10 cellular contexts compared by ENCODE assay signal in the genomic region with DNA sequence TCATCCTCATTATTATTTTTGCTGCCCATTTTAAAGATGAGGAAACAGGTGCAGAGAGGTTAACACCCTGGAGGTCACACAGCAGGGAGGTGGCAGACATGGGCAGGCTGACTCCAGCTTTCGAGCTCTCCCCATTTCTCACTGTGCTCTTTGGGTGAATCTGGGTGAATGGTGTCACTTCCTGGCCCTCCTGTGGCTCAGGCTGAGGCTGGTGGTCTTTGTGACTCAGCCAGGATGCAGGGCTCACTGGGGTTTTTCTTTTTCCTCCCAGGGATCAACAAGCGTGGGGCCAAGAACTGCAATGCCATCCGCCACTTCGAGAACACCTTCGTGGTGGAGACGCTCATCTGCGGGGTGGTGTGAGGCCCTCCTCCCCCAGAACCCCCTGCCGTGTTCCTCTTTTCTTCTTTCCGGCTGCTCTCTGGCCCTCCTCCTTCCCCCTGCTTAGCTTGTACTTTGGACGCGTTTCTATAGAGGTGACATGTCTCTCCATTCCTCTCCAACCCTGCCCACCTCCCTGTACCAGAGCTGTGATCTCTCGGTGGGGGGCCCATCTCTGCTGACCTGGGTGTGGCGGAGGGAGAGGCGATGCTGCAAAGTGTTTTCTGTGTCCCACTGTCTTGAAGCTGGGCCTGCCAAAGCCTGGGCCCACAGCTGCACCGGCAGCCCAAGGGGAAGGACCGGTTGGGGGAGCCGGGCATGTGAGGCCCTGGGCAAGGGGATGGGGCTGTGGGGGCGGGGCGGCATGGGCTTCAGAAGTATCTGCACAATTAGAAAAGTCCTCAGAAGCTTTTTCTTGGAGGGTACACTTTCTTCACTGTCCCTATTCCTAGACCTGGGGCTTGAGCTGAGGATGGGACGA. TPM values are rescaled to one million over a fixed set of nuclear protein-coding genes. Genes with fewer than 3 reads are reported as not detected.
DNase-seq lines count a peak whose midpoint lies in the region; ATAC-seq, FAIRE-seq and TF ChIP-seq lines count a peak whose summit lies in the region.
"Had no signal": no experiment of that assay in that cellular context is flagged by ENCODE, and none has a peak within 500 bp of the region (broad histone marks: within the 10 kb centered on the region; RNA-seq: fewer than 3 reads in every experiment).

No MANE protein-coding gene starts in this region.

- peaks cover 5% of the 10 kb centered on the region; the same call in 1 of the 2 replicates for H4K20me1 ChIP-seq in DND-41 (ENCODE audit: insufficient read depth, low read length)

- peak overlapping the region; percentile 53 for H3K27ac ChIP-seq in DND-41 (ENCODE audit: low read length)
- H3K27ac ChIP-seq in small intestine (ENCODE audit: low read depth in 1 of 2, low read length in 1 of 2): peak overlapping the region in 1 of 2 donors; percentile 92
- no peak overlapping the region for H3K27ac ChIP-seq in thyroid gland

- no peaks in the 10 kb centered on the region for H3K9me3 Mint-ChIP-seq in activated naive CD8-positive, alpha-beta T cell treated with anti-CD3 and anti-CD28 coated beads, Interleukin-2, amount 50 U/mL, for 24 hours

- peak overlapping the region; percentile 22; the same call in 1 of the 2 replicates for H3K4me2 ChIP-seq in DND-41 (ENCODE audit: insufficient read depth, low read length)

- H3K36me3 Mint-ChIP-seq in activated naive CD8-positive, alpha-beta T cell treated with anti-CD3 and anti-CD28 coated beads, Interleukin-2, amount 50 U/mL, for 24 hours (ENCODE audit: low read depth): peaks cover 9% of the 10 kb centered on the region

- peak; percentile 91 for ATAC-seq in DND-41 (ENCODE audit: insufficient read depth, low read depth)
- peak; percentile 88 for ATAC-seq in activated naive CD8-positive, alpha-beta T cell treated with anti-CD3 and anti-CD28 coated beads, Interleukin-2, amount 50 U/mL, for 24 hours
- no peak for ATAC-seq in GM19455 (IDR thresholded peaks at IDR 0.05; ENCODE audit: unreplicated experiment)
- ATAC-seq in HG03439 (IDR thresholded peaks at IDR 0.05; ENCODE audit: unreplicated experiment): no peak
- ATAC-seq in GM18511 (IDR thresholded peaks at IDR 0.05; ENCODE audit: unreplicated experiment): no peak

- H3K9ac ChIP-seq in DND-41 (ENCODE audit: low read depth, low read length): peak overlapping the region; percentile 19; the same call in 1 of the 2 replicates

- no peak for FAIRE-seq in small intestine (lab: Jason Lieb, UNC)

- H2AFZ ChIP-seq in DND-41 (ENCODE audit: low read depth, low read length): no peak overlapping the region

- H3K4me3 ChIP-seq in DND-41 (ENCODE audit: low read depth in 1 of 2, low read length in 2 of 2) (no peak overlapping the region), small intestine (ENCODE audit: low read depth in 1 of 2, low read length in 2 of 2) (no peak overlapping the region), thyroid gland (replicated peaks in 1 of 3) (no peak overlapping the region)

- H3K9me3 ChIP-seq in DND-41 (ENCODE audit: insufficient read depth, low read length, severe bottlenecking): no peaks in the 10 kb centered on the region
- H3K9me3 ChIP-seq in small intestine (ENCODE audit: control insufficient read depth, low read depth): no peaks in the 10 kb centered on the region
- H3K9me3 ChIP-seq in thyroid gland: no peaks in the 10 kb centered on the region

- H3K4me1 ChIP-seq in DND-41 (ENCODE audit: insufficient read depth, low read length) (peaks cover 24% of the 10 kb centered on the region), small intestine (ENCODE audit: control insufficient read depth in 2 of 2, insufficient read depth in 1 of 2, low read depth in 1 of 2, low read length in 1 of 2) (peaks cover 0 to 7% of the 10 kb centered on the region in 2 donors), thyroid gland (no peaks in the 10 kb centered on the region)

- TF ChIP-seq POLR2A in thyroid gland (IDR thresholded peaks at IDR 0.05): no peak

- intact Hi-C loops in thyroid gland (cut with DNase I): no loop called here

- peak overlapping the region; percentile 48 for H3K4me3 Mint-ChIP-seq in activated naive CD8-positive, alpha-beta T cell treated with anti-CD3 and anti-CD28 coated beads, Interleukin-2, amount 50 U/mL, for 24 hours

- peak overlapping the region; percentile 90 for H3K27ac Mint-ChIP-seq in activated naive CD8-positive, alpha-beta T cell treated with anti-CD3 and anti-CD28 coated beads, Interleukin-2, amount 50 U/mL, for 24 hours

- DNase-seq in DND-41 (peak; percentile 83), NOMO-1 (lab: John Stamatoyannopoulos, UW; ENCODE audit: unreplicated experiment in 2 of 2) (peak; percentile 60 to 65), small intestine (peak; percentile 53), thyroid gland (no peak)
- DNase-seq in activated naive CD8-positive, alpha-beta T cell treated with anti-CD3 and anti-CD28 coated beads, Interleukin-2, amount 50 U/mL, for 24 hours: peak; percentile 72
- DNase-seq: OCI-M1 had no signal

- WGBS in small intestine, 3 donors: 61 to 82% (median 70%) methylated on average over 20 of the region's 20 CpGs
- 82 to 88% methylated on average over 20 of the region's 20 CpGs for WGBS in thyroid gland, 2 donors

- H3K27me3 ChIP-seq in DND-41 (ENCODE audit: insufficient read depth, low read length, poor library complexity) (no peaks in the 10 kb centered on the region), small intestine (ENCODE audit: control insufficient read depth in 2 of 2, insufficient read depth in 2 of 2, low read length in 2 of 2) (no peaks in the 10 kb centered on the region), thyroid gland (no peaks in the 10 kb centered on the region)

- TF ChIP-seq CTCF in DND-41 (IDR thresholded peaks at IDR 0.05; ENCODE audit: borderline replicate concordance, extremely low read depth, low read length, poor library complexity, severe bottlenecking) (no peak), thyroid gland (IDR thresholded peaks at IDR 0.05) (no peak)

- H3K4me1 Mint-ChIP-seq in activated naive CD8-positive, alpha-beta T cell treated with anti-CD3 and anti-CD28 coated beads, Interleukin-2, amount 50 U/mL, for 24 hours: peaks cover 65% of the 10 kb centered on the region

- H3K27me3 Mint-ChIP-seq in activated naive CD8-positive, alpha-beta T cell treated with anti-CD3 and anti-CD28 coated beads, Interleukin-2, amount 50 U/mL, for 24 hours: no peaks in the 10 kb centered on the region

- H3K36me3 ChIP-seq in DND-41 (ENCODE audit: insufficient read depth, low read length) (peaks cover 43% of the 10 kb centered on the region), small intestine (ENCODE audit: control insufficient read depth in 2 of 2, insufficient read depth in 2 of 2, low read length in 2 of 2) (peaks cover 3% of the 10 kb centered on the region in 2 donors), thyroid gland (no peaks in the 10 kb centered on the region)

- no peaks in the 10 kb centered on the region for H3K79me2 ChIP-seq in DND-41 (ENCODE audit: insufficient read depth, low read length)

RNA-seq across cellular contexts. Expression of a gene that starts 13.2 kb away (rescaled TPM):
- polyA plus RNA-seq in small intestine: 100 to 1,000 TPM in 2 of 3 donors, 10 to 100 TPM in 1; 38.9 to 184 (median 153) TPM
- total RNA-seq in thyroid gland: 10 to 100 TPM; 29.2 to 54.0 (median 45.4) TPM

RNA-seq across cellular contexts. Expression of a gene that starts 47.1 kb away (rescaled TPM):
- polyA plus RNA-seq in small intestine: 1 to 10 TPM in 1 of 3 donors, under 1 TPM in 2; 0.22 to 1.6 (median 0.42) TPM
- under 1 TPM in 1 of 4 donors, not detected in 3; 0.11 TPM for total RNA-seq in thyroid gland
- total RNA-seq: epithelial cell of proximal tubule had no signal

Comparison
In these comparisons a context has a peak if more than half of its experiments do, and no peak if none do; other contexts are left out.
1. ATAC-seq: peak in DND-41 (single experiment) and activated naive CD8-positive, alpha-beta T cell treated with anti-CD3 and anti-CD28 coated beads, Interleukin-2, amount 50 U/mL, for 24 hours (single experiment); none in GM19455 (single experiment), HG03439 (single experiment) and GM18511 (single experiment).
2. DNase-seq: peak in DND-41 (single experiment), NOMO-1 (2 of 2), activated naive CD8-positive, alpha-beta T cell treated with anti-CD3 and anti-CD28 coated beads, Interleukin-2, amount 50 U/mL, for 24 hours (single experiment) and small intestine (single experiment); none in thyroid gland (0 of 2).